8 cellular contexts compared by ENCODE assay signal in genomic region chr3:41202834-41203345, GRCh38. TPM values are rescaled to one million over a fixed set of nuclear protein-coding genes. Genes with fewer than 3 reads are reported as not detected.
DNase-seq lines count a peak whose midpoint lies in the region; ATAC-seq and TF ChIP-seq lines count a peak whose summit lies in the region.

No MANE protein-coding gene starts in this region.

- no peak overlapping the region for H2BK120ac ChIP-seq in trophoblast cell (ENCODE audit: insufficient read depth, low read length, poor library complexity)

- H3K4ac ChIP-seq in trophoblast cell (ENCODE audit: low read depth, low read length), result no peak overlapping the region

- H3K36me3 ChIP-seq in DND-41 (ENCODE audit: insufficient read depth, low read length) (peaks cover 9% of the 10 kb centered on the region; the same call in 1 of the 2 replicates), HAP-1 (replicated peaks) (no peaks in the 10 kb centered on the region; the same call in 1 of the 2 replicates), RWPE2 (ENCODE audit: low read depth) (peaks cover 9% of the 10 kb centered on the region), trophoblast cell (ENCODE audit: control insufficient read depth in 1 of 2, insufficient read depth in 2 of 2, low read length in 2 of 2) (peaks cover 3% of the 10 kb centered on the region in 2 experiments)

- H2AK5ac ChIP-seq in trophoblast cell (ENCODE audit: low read length), result no peak overlapping the region

- H3K9ac ChIP-seq in DND-41 (ENCODE audit: low read depth, low read length), result no peak overlapping the region
- H3K9ac ChIP-seq in trophoblast cell (ENCODE audit: low read length), result no peak overlapping the region

- no peak overlapping the region for H3K14ac ChIP-seq in trophoblast cell (ENCODE audit: low read length)

- CTCF ChIA-PET in activated naive CD4-positive, alpha-beta T cell treated with anti-CD3 and anti-CD28 coated beads, Interleukin-2, amount 10 ng/mL, durations not matched to agents 7 days and 5 days (lab: Charles Lee), result interaction anchor here (0.6 to 1.3 kb wide), 2 partner anchors 13 to 218 kb away, joined by 3 read pairs; no protein-coding TSS in a partner anchor

- no peak overlapping the region for H3K23ac ChIP-seq in trophoblast cell (ENCODE audit: low read length)

- no peak overlapping the region for H2AFZ ChIP-seq in DND-41 (ENCODE audit: low read depth, low read length)
- H2AFZ ChIP-seq in trophoblast cell (ENCODE audit: insufficient read depth, low read length, poor library complexity), result no peak overlapping the region

- no peaks in the 10 kb centered on the region for H3K9me3 Mint-ChIP-seq in activated naive CD4-positive, alpha-beta T cell treated with anti-CD3 and anti-CD28 coated beads, Interleukin-2, amount 10 ng/mL, durations not matched to agents 7 days and 5 days

- H4K91ac ChIP-seq in trophoblast cell (ENCODE audit: low read depth, low read length), result no peak overlapping the region

- no peak overlapping the region for H3K4me3 Mint-ChIP-seq in activated naive CD4-positive, alpha-beta T cell treated with anti-CD3 and anti-CD28 coated beads, Interleukin-2, amount 10 ng/mL, durations not matched to agents 7 days and 5 days

- H3K4me1 ChIP-seq in DND-41 (ENCODE audit: insufficient read depth, low read length) (peaks cover 57% of the 10 kb centered on the region), HAP-1 (peaks cover 32% of the 10 kb centered on the region), RWPE2 (ENCODE audit: insufficient read depth, poor library complexity, severe bottlenecking) (peaks cover 25% of the 10 kb centered on the region), trophoblast cell (ENCODE audit: control insufficient read depth in 1 of 2, insufficient read depth in 2 of 2, low read length in 2 of 2) (peaks cover 4 to 8% of the 10 kb centered on the region in 2 experiments)

- H4K20me1 ChIP-seq in DND-41 (ENCODE audit: insufficient read depth, low read length), result peaks cover 78% of the 10 kb centered on the region

- H3K27ac ChIP-seq in DND-41 (ENCODE audit: low read length), result peak overlapping the region; percentile 25; the same call in 1 of the 2 replicates
- H3K27ac ChIP-seq in RWPE2 (ENCODE audit: poor library complexity, severe bottlenecking), result peak overlapping the region; percentile 69
- no peak overlapping the region for H3K27ac ChIP-seq in trophoblast cell (ENCODE audit: low read depth, low read length)

- no peak overlapping the region for H4K8ac ChIP-seq in trophoblast cell (ENCODE audit: low read depth, low read length)

- no peak for ATAC-seq in DND-41 (ENCODE audit: insufficient read depth, low read depth)
- peak; percentile 45; the same call in 2 of the 3 replicates for ATAC-seq in RWPE2 (ENCODE audit: low read depth)
- no peak for ATAC-seq in HG02678 (IDR thresholded peaks at IDR 0.05; ENCODE audit: unreplicated experiment)
- ATAC-seq in HG03460 (IDR thresholded peaks at IDR 0.05; ENCODE audit: unreplicated experiment), result no peak

- H3K9me3 ChIP-seq in DND-41 (ENCODE audit: insufficient read depth, low read length, severe bottlenecking) (no peaks in the 10 kb centered on the region), HAP-1 (no peaks in the 10 kb centered on the region), RWPE2 (ENCODE audit: severe bottlenecking) (no peaks in the 10 kb centered on the region), trophoblast cell (ENCODE audit: insufficient read depth, low read depth, low read length) (no peaks in the 10 kb centered on the region)

- H3K27me3 ChIP-seq in DND-41 (ENCODE audit: insufficient read depth, low read length, poor library complexity) (peaks cover 2% of the 10 kb centered on the region), HAP-1 (ENCODE audit: low read depth) (no peaks in the 10 kb centered on the region), RWPE2 (ENCODE audit: insufficient read depth, poor library complexity, severe bottlenecking) (no peaks in the 10 kb centered on the region), trophoblast cell (ENCODE audit: insufficient read depth, low read length) (no peaks in the 10 kb centered on the region)

- in situ Hi-C loops in HAP-1 (cut with MboI; ENCODE audit: low sequenced_read_pairs), result no loop called here

- no peak overlapping the region for H3K27ac Mint-ChIP-seq in activated naive CD4-positive, alpha-beta T cell treated with anti-CD3 and anti-CD28 coated beads, Interleukin-2, amount 10 ng/mL, durations not matched to agents 7 days and 5 days

- H3K4me2 ChIP-seq in DND-41 (ENCODE audit: insufficient read depth, low read length) (peak overlapping the region; percentile 71), trophoblast cell (ENCODE audit: low read length) (peak overlapping the region; percentile 68)

- H2BK5ac ChIP-seq in trophoblast cell (ENCODE audit: low read depth, low read length, poor library complexity), result no peak overlapping the region

- H3K36me3 Mint-ChIP-seq in activated naive CD4-positive, alpha-beta T cell treated with anti-CD3 and anti-CD28 coated beads, Interleukin-2, amount 10 ng/mL, durations not matched to agents 7 days and 5 days, result peaks cover 12% of the 10 kb centered on the region

- TF ChIP-seq CTCF in DND-41 (IDR thresholded peaks at IDR 0.05; ENCODE audit: borderline replicate concordance, extremely low read depth, low read length, poor library complexity, severe bottlenecking) (peak; percentile 31), RWPE2 (IDR thresholded peaks at IDR 0.05; ENCODE audit: poor library complexity, severe bottlenecking) (peak; percentile 78)

- H3K4me3 ChIP-seq in DND-41 (ENCODE audit: low read depth in 1 of 2, low read length in 2 of 2) (peak overlapping the region in 1 of 2 experiments; percentile 61; a peak in 1 of 4 replicates), HAP-1 (no peak overlapping the region; the same call in 1 of the 2 replicates), RWPE2 (ENCODE audit: severe bottlenecking) (peak overlapping the region; percentile 98), trophoblast cell (ENCODE audit: low read depth, low read length) (no peak overlapping the region)

- TF ChIP-seq POLR2A in erythroblast (IDR thresholded peaks at IDR 0.05; ENCODE audit: low read length), result no peak

- no peaks in the 10 kb centered on the region for H3K27me3 Mint-ChIP-seq in activated naive CD4-positive, alpha-beta T cell treated with anti-CD3 and anti-CD28 coated beads, Interleukin-2, amount 10 ng/mL, durations not matched to agents 7 days and 5 days

- peaks cover 58% of the 10 kb centered on the region for H3K4me1 Mint-ChIP-seq in activated naive CD4-positive, alpha-beta T cell treated with anti-CD3 and anti-CD28 coated beads, Interleukin-2, amount 10 ng/mL, durations not matched to agents 7 days and 5 days

- no peak overlapping the region for H2BK12ac ChIP-seq in trophoblast cell (ENCODE audit: low read length)

- H3K18ac ChIP-seq in trophoblast cell (ENCODE audit: low read length), result no peak overlapping the region

- H3K79me2 ChIP-seq in DND-41 (ENCODE audit: insufficient read depth, low read length) (peaks cover 89% of the 10 kb centered on the region), trophoblast cell (ENCODE audit: control insufficient read depth, insufficient read depth, low read length, poor library complexity) (peaks cover 28% of the 10 kb centered on the region)

- peaks cover 19% of the 10 kb centered on the region for H3K79me1 ChIP-seq in trophoblast cell (ENCODE audit: low read length)

- no peak overlapping the region for H4K12ac ChIP-seq in trophoblast cell (ENCODE audit: low read depth, low read length)

- DNase-seq in DND-41 (no peak), HAP-1 (ENCODE audit: low spot score in 2 of 2) (peak; percentile 16), RWPE2 (ENCODE audit: low spot score) (no peak), erythroblast (lab: John Stamatoyannopoulos, UW) (peak; percentile 6 to 36), trophoblast cell (peak; percentile 25 to 49)
- DNase-seq in activated naive CD4-positive, alpha-beta T cell treated with anti-CD3 and anti-CD28 coated beads, Interleukin-2, amount 10 ng/mL, durations not matched to agents 7 days and 5 days, result no peak

RNA-seq across cellular contexts. Expression of gene CTNNB1, which starts 3.6 kb away (rescaled TPM):
- polyA plus RNA-seq in trophoblast cell (2013), result 1,013 and 1,027 TPM in 2 replicates

Comparison
In these comparisons a context has a peak if more than half of its experiments do, and no peak if none do; other contexts are left out.
1. DNase-seq: peak in HAP-1 (2 of 2), erythroblast (2 of 2) and trophoblast cell (2 of 2); none in DND-41 (single experiment), RWPE2 (single experiment) and activated naive CD4-positive, alpha-beta T cell treated with anti-CD3 and anti-CD28 coated beads, Interleukin-2, amount 10 ng/mL, durations not matched to agents 7 days and 5 days (single experiment).